Comparison of ENCODE assay signal across 1 cellular context in genomic region chr16:87778830-87779579, GRCh38.
TF ChIP-seq lines count a peak whose summit lies in the region.

No MANE protein-coding gene starts in this region.

TF ChIP-seq in HepG2, 621 proteins besides CTCF, POLR2A, EP300 and RAD21 (continued from another document and continues in another):
- TF ChIP-seq KIAA2018 (CRISPR knock-in tag; IDR thresholded peaks at IDR 0.05; ENCODE audit: borderline replicate concordance) (no peak), POLR2AphosphoS5 (IDR thresholded peaks at IDR 0.05; ENCODE audit: low read depth, low read length) (no peak), NAIF1 (CRISPR knock-in tag; IDR thresholded peaks at IDR 0.05; ENCODE audit: borderline replicate concordance) (no peak), ZNF747 (CRISPR knock-in tag; IDR thresholded peaks at IDR 0.05; ENCODE audit: borderline replicate concordance) (no peak; the same call in 1 of the 2 replicates), LBX2 (CRISPR knock-in tag; IDR thresholded peaks at IDR 0.05; ENCODE audit: borderline replicate concordance) (0 out of 2 replicates have a peak, but pooled peaks have one; percentile 68), WIZ (CRISPR knock-in tag; IDR thresholded peaks at IDR 0.05) (0 out of 2 replicates have a peak, but pooled peaks have one; percentile 45), ZNF83 (CRISPR knock-in tag; IDR thresholded peaks at IDR 0.05; ENCODE audit: borderline replicate concordance) (peak; percentile 90; the same call in 1 of the 2 replicates), PHF8 (CRISPR knock-in tag; IDR thresholded peaks at IDR 0.05) (peak; percentile 71), ZNF564 (CRISPR knock-in tag; IDR thresholded peaks at IDR 0.05) (peak; percentile 68; the same call in 1 of the 2 replicates), ZNF451 (CRISPR knock-in tag; IDR thresholded peaks at IDR 0.05) (peak; percentile 78), SAFB2 (CRISPR knock-in tag; IDR thresholded peaks at IDR 0.05; ENCODE audit: borderline replicate concordance, low read depth) (no peak), RNF219 (CRISPR knock-in tag; IDR thresholded peaks at IDR 0.05) (0 out of 2 replicates have a peak, but pooled peaks have one; percentile 89), GRHL1 (CRISPR knock-in tag; conservative IDR thresholded peaks at IDR 0.05) (no peak), ZFY (CRISPR knock-in tag; IDR thresholded peaks at IDR 0.05) (peak; percentile 96), ARNT2 (CRISPR knock-in tag; IDR thresholded peaks at IDR 0.05; ENCODE audit: low read depth) (peak; percentile 94), TAF1 (CRISPR knock-in tag; IDR thresholded peaks at IDR 0.05) (peak; percentile 69), SNAPC4 (CRISPR knock-in tag; IDR thresholded peaks at IDR 0.05) (0 out of 2 replicates have a peak, but pooled peaks have one; percentile 47), ZFP82 (CRISPR knock-in tag; IDR thresholded peaks at IDR 0.05; ENCODE audit: borderline replicate concordance) (no peak), MATR3 (CRISPR knock-in tag; IDR thresholded peaks at IDR 0.05) (no peak), GABPB1 (CRISPR knock-in tag; IDR thresholded peaks at IDR 0.05) (peak; percentile 88), ZNF138 (CRISPR knock-in tag; IDR thresholded peaks at IDR 0.05; ENCODE audit: low read depth) (peak; percentile 77; the same call in 1 of the 2 replicates), RFXANK (CRISPR knock-in tag; IDR thresholded peaks at IDR 0.05) (peak; percentile 85), CEBPG (CRISPR knock-in tag; IDR thresholded peaks at IDR 0.05) (peak; percentile 100), ZNF318 (CRISPR knock-in tag; IDR thresholded peaks at IDR 0.05) (peak; percentile 36; the same call in 1 of the 2 replicates)
